Comparison of ENCODE assay signal across 21 cellular contexts in genomic region chr11:46480166-46480726, GRCh38.
DNase-seq lines count a peak whose midpoint lies in the region; ATAC-seq and TF ChIP-seq lines count a peak whose summit lies in the region.
"Had no signal": no experiment of that assay in that cellular context is flagged by ENCODE, and none has a peak within 500 bp of the region (broad histone marks: within the 10 kb centered on the region; RNA-seq: fewer than 3 reads in every experiment).

No MANE protein-coding gene starts in this region.

- H3K27me3 ChIP-seq in CD4-positive, CD25-positive, alpha-beta regulatory T cell (ENCODE audit: control insufficient read depth, insufficient read depth, low read length): no peaks in the 10 kb centered on the region
- H3K27me3 ChIP-seq in SK-N-SH (ENCODE audit: insufficient read depth) (no peaks in the 10 kb centered on the region), adipocyte (replicated peaks; ENCODE audit: control insufficient read depth, insufficient read depth, low read length) (no peaks in the 10 kb centered on the region), prostate gland (replicated peaks; ENCODE audit: insufficient read depth) (no peaks in the 10 kb centered on the region)
- H3K27me3 ChIP-seq: BE2C; BLaER1 treated with 17β-estradiol and CSF1 and Interleukin-3, amounts not matched to agents 10 nM and 100 nM had no signal

- no peaks in the 10 kb centered on the region for H3K27me3 Mint-ChIP-seq in CD4-positive, CD25-positive, alpha-beta regulatory T cell
- H3K27me3 Mint-ChIP-seq: CD4-positive, alpha-beta memory T cell had no signal

- ATAC-seq in CD4-positive, CD25-positive, alpha-beta regulatory T cell (ENCODE audit: low read depth in 2 of 2): no peak
- ATAC-seq: A549, GM23338, HCT116 had no signal

- TF ChIP-seq RAD21 in SK-N-SH (IDR thresholded peaks at IDR 0.05; ENCODE audit: low read length): no peak

- DNase-seq in CD4-positive, CD25-positive, alpha-beta regulatory T cell: no peak
- DNase-seq in SK-N-SH (no peak), adipocyte (ENCODE audit: low read depth) (peak; percentile 30), GDM1 (lab: John Stamatoyannopoulos, UW) (no peak), prostate gland (ENCODE audit: low spot score) (no peak), GM20000 (ENCODE audit: low spot score) (no peak)
- DNase-seq: 8988T; ACHN; AML-193; Calu3; CD4-positive, alpha-beta memory T cell; COR-L47; DMS53; DMS79 treated with DMSO at 0.1 percent for 48 hours; H9 had no signal

- no peaks in the 10 kb centered on the region for H3K9me3 ChIP-seq in CD4-positive, CD25-positive, alpha-beta regulatory T cell (ENCODE audit: control insufficient read depth in 2 of 2, low read length in 2 of 2)
- no peaks in the 10 kb centered on the region for H3K9me3 ChIP-seq in SK-N-SH
- no peaks in the 10 kb centered on the region for H3K9me3 ChIP-seq in adipocyte (ENCODE audit: control insufficient read depth, low read length)
- no peaks in the 10 kb centered on the region for H3K9me3 ChIP-seq in prostate gland
- H3K9me3 ChIP-seq: A549; BE2C; BLaER1 treated with 17β-estradiol and CSF1 and Interleukin-3, amounts not matched to agents 10 nM and 100 nM had no signal

- no peak for TF ChIP-seq CTCF in SK-N-SH (IDR thresholded peaks at IDR 0.05)
- TF ChIP-seq CTCF in prostate gland (IDR thresholded peaks at IDR 0.05): no peak
- no peak for TF ChIP-seq CTCF in GM20000 (IDR thresholded peaks at IDR 0.05; ENCODE audit: extremely low read depth, missing control alignments)

- H3K36me3 ChIP-seq in CD4-positive, CD25-positive, alpha-beta regulatory T cell (ENCODE audit: control insufficient read depth, insufficient read depth, low read length): peaks cover 15% of the 10 kb centered on the region
- no peaks in the 10 kb centered on the region for H3K36me3 ChIP-seq in SK-N-SH (replicated peaks in 1 of 2; ENCODE audit: control insufficient read depth in 1 of 2, insufficient read depth in 2 of 2, low read length in 1 of 2)
- H3K36me3 ChIP-seq in adipocyte (ENCODE audit: control insufficient read depth, insufficient read depth, low read length, severe bottlenecking): peaks cover 47% of the 10 kb centered on the region
- no peaks in the 10 kb centered on the region for H3K36me3 ChIP-seq in prostate gland
- H3K36me3 ChIP-seq: BE2C had no signal

- H3F3A ChIP-seq in SK-N-SH (replicated peaks; ENCODE audit: insufficient read depth): peaks cover 4% of the 10 kb centered on the region

- WGBS in SK-N-SH (ENCODE audit: low lambda C conversion rate): 96% methylated on average over 2 of the region's 2 CpGs
- 87% methylated on average over 2 of the region's 2 CpGs for WGBS in prostate gland

- POLR2A ChIA-PET in SK-N-SH (lab: Yijun Ruan, JAX): interaction anchor here (0.5 to 0.6 kb wide), 2 partner anchors 39 to 78 kb away, joined by 3 to 4 read pairs; no protein-coding TSS in a partner anchor

- no peak overlapping the region for H3K4me3 Mint-ChIP-seq in CD4-positive, CD25-positive, alpha-beta regulatory T cell
- H3K4me3 Mint-ChIP-seq: CD14-positive monocyte; CD4-positive, alpha-beta memory T cell; GM23338; H9 had no signal

- H4K20me1 ChIP-seq in SK-N-SH (ENCODE audit: insufficient read depth): peaks cover 9% of the 10 kb centered on the region; the same call in 1 of the 2 replicates

- H3K4me1 ChIP-seq in CD4-positive, CD25-positive, alpha-beta regulatory T cell (ENCODE audit: control insufficient read depth, insufficient read depth, low read length, poor library complexity, severe bottlenecking): no peaks in the 10 kb centered on the region
- H3K4me1 ChIP-seq in SK-N-SH (ENCODE audit: control insufficient read depth in 1 of 2, insufficient read depth in 2 of 2, low read depth in 1 of 2, low read length in 1 of 2) (peaks cover 4 to 11% of the 10 kb centered on the region in 2 experiments; a peak in 3 of 4 replicates), adipocyte (ENCODE audit: control insufficient read depth, insufficient read depth, low read length) (peaks cover 10% of the 10 kb centered on the region), prostate gland (replicated peaks) (no peaks in the 10 kb centered on the region)

- intact Hi-C loops in prostate gland (cut with DNase I): no loop called here

- H3K27ac ChIP-seq in CD4-positive, CD25-positive, alpha-beta regulatory T cell (ENCODE audit: insufficient read depth, low read length, poor library complexity, severe bottlenecking): no peak overlapping the region
- H3K27ac ChIP-seq in SK-N-SH (ENCODE audit: low read depth in 2 of 2, low read length in 1 of 2): peak overlapping the region; percentile 50 to 51; a peak in 2 of 4 replicates
- no peak overlapping the region for H3K27ac ChIP-seq in prostate gland
- H3K27ac ChIP-seq: A549; BLaER1 treated with 17β-estradiol and CSF1 and Interleukin-3, amounts not matched to agents 10 nM and 100 nM had no signal

- peaks cover 19 to 30% (median 22%) of the 10 kb centered on the region in 4 donors for H3K4me1 Mint-ChIP-seq in CD4-positive, CD25-positive, alpha-beta regulatory T cell

- peak overlapping the region in 2 of 3 donors; percentile 6 to 62 for H3K27ac Mint-ChIP-seq in CD4-positive, CD25-positive, alpha-beta regulatory T cell
- H3K27ac Mint-ChIP-seq: GM23338 had no signal

- no peaks in the 10 kb centered on the region for H3K9me3 Mint-ChIP-seq in CD4-positive, CD25-positive, alpha-beta regulatory T cell
- H3K9me3 Mint-ChIP-seq: CD14-positive monocyte; CD4-positive, alpha-beta memory T cell; GM23338; H9 had no signal

- peak overlapping the region; percentile 42; the same call in 1 of the 2 replicates for H3K4me2 ChIP-seq in SK-N-SH
- H3K4me2 ChIP-seq: A549; BLaER1 treated with 17β-estradiol and CSF1 and Interleukin-3, amounts not matched to agents 10 nM and 100 nM; GM23338 had no signal

- peaks cover 25% of the 10 kb centered on the region for H3K36me3 Mint-ChIP-seq in CD4-positive, CD25-positive, alpha-beta regulatory T cell

- peaks cover 3% of the 10 kb centered on the region; the same call in 1 of the 2 replicates for H3K79me2 ChIP-seq in SK-N-SH (ENCODE audit: insufficient read depth)

- CTCF ChIA-PET in SK-N-SH (lab: Yijun Ruan, JAX): interaction anchor here (1.1 to 3.7 kb wide), 10 partner anchors 10 to 97 kb away, joined by 3 to 20 read pairs (median 4); partner anchors contain the start of gene CHRM4

- H3K9ac ChIP-seq in SK-N-SH: no peak overlapping the region
- H3K9ac ChIP-seq in adipocyte (ENCODE audit: low read length): no peak overlapping the region
- H3K9ac ChIP-seq: BLaER1 treated with 17β-estradiol and CSF1 and Interleukin-3, amounts not matched to agents 10 nM and 100 nM had no signal

- H3K4me3 ChIP-seq in CD4-positive, CD25-positive, alpha-beta regulatory T cell (ENCODE audit: low read depth, low read length): no peak overlapping the region
- no peak overlapping the region for H3K4me3 ChIP-seq in SK-N-SH (ENCODE audit: low read depth in 2 of 2, low read length in 1 of 2)
- no peak overlapping the region for H3K4me3 ChIP-seq in adipocyte (ENCODE audit: low read length)
- no peak overlapping the region for H3K4me3 ChIP-seq in prostate gland
- H3K4me3 ChIP-seq: A549; BLaER1 treated with 17β-estradiol and CSF1 and Interleukin-3, amounts not matched to agents 10 nM and 100 nM; GM23338 had no signal

- H3K9me2 ChIP-seq in SK-N-SH: no peaks in the 10 kb centered on the region

- no peak overlapping the region for H2AFZ ChIP-seq in SK-N-SH (ENCODE audit: low read depth)
- H2AFZ ChIP-seq: GM23338 had no signal

- TF ChIP-seq POLR2A in prostate gland (IDR thresholded peaks at IDR 0.05): no peak

- TF ChIP-seq EP300 in SK-N-SH (IDR thresholded peaks at IDR 0.05; ENCODE audit: borderline replicate concordance in 1 of 2, low read depth in 1 of 2, low read length in 1 of 2): no peak

TF ChIP-seq in SK-N-SH, 30 proteins besides CTCF, POLR2A, EP300 and RAD21:
- TF ChIP-seq CHD2 (IDR thresholded peaks at IDR 0.05; ENCODE audit: low read length, partially characterized antibody) (no peak), USF1 (IDR thresholded peaks at IDR 0.05; ENCODE audit: borderline replicate concordance, low read depth) (no peak), FOXM1 (IDR thresholded peaks at IDR 0.05; ENCODE audit: low read depth) (no peak), MXI1 (IDR thresholded peaks at IDR 0.05; ENCODE audit: low read depth, low read length) (no peak), SMC3 (IDR thresholded peaks at IDR 0.05; ENCODE audit: low read depth, low read length) (no peak), RXRA (IDR thresholded peaks at IDR 0.05; ENCODE audit: borderline replicate concordance, low read depth) (no peak), YY1 (IDR thresholded peaks at IDR 0.05; ENCODE audit: low read depth) (no peak), NRF1 (IDR thresholded peaks at IDR 0.05; ENCODE audit: low read depth, low read length) (no peak), SIN3A (IDR thresholded peaks at IDR 0.05; ENCODE audit: borderline replicate concordance, low read depth, low read length) (no peak)

Comparison
In these comparisons a context has a peak if more than half of its experiments do, and no peak if none do; other contexts are left out.
1. H3K27ac ChIP-seq: peak in SK-N-SH (2 of 2); none in CD4-positive, CD25-positive, alpha-beta regulatory T cell (single experiment) and prostate gland (0 of 2).